In genomic region chr1:178075323-178075722, GRCh38 we compare ENCODE assay signal across 21 cellular contexts. TPM values are rescaled to one million over a fixed set of nuclear protein-coding genes. Genes with fewer than 3 reads are reported as not detected.
"Had no signal": no experiment of that assay in that cellular context is flagged by ENCODE, and none has a peak within 500 bp of the region (broad histone marks: within the 10 kb centered on the region; RNA-seq: fewer than 3 reads in every experiment).

No MANE protein-coding gene starts in this region.

- ATAC-seq: activated CD8-positive, alpha-beta memory T cell treated with anti-CD3 and anti-CD28 coated beads, Interleukin-2, amount 10 ng/mL, durations not matched to agents 7 days and 5 days; gastroesophageal sphincter; heart right ventricle had no signal

- DNase-seq: activated B cell treated with CpG ODN at 0.5 μM for 24 hours; activated CD4-positive, alpha-beta memory T cell treated with anti-CD3 and anti-CD28 coated beads, Interleukin-2, amount 10 ng/mL, durations not matched to agents 7 days and 5 days; activated CD4-positive, alpha-beta T cell treated with anti-CD3 and anti-CD28 coated beads for 48 hours; activated CD8-positive, alpha-beta memory T cell treated with anti-CD3 and anti-CD28 coated beads, Interleukin-2, amount 10 ng/mL, durations not matched to agents 7 days and 5 days; activated naive CD4-positive, alpha-beta T cell; brain microvascular endothelial cell; effector CD4-positive, alpha-beta T cell; heart right ventricle; immature natural killer cell; kidney glomerular epithelial cell; left ventricle myocardium inferior; mammary epithelial cell; midbrain; occipital lobe; posterior cingulate gyrus; retina; stimulated activated CD8-positive, alpha-beta memory T cell treated with anti-CD3 and anti-CD28 coated beads, Interleukin-4, amount 100 ng/mL, for 48 hours; stimulated activated naive CD4-positive, alpha-beta T cell; T-helper 9 cell; thyroid gland had no signal

- H3K4me3 ChIP-seq: gastroesophageal sphincter, heart right ventricle, left ventricle myocardium inferior, thyroid gland had no signal

RNA-seq across cellular contexts. Expression of gene RASAL2, which starts 18.6 kb away (rescaled TPM):
- total RNA-seq: activated CD4-positive, alpha-beta memory T cell treated with anti-CD3 and anti-CD28 coated beads, Interleukin-2, amount 10 ng/mL, durations not matched to agents 7 days and 5 days; activated CD8-positive, alpha-beta memory T cell treated with anti-CD3 and anti-CD28 coated beads, Interleukin-2, amount 10 ng/mL, durations not matched to agents 7 days and 5 days had no signal
